8 cellular contexts compared by ENCODE assay signal in genomic region chr6:61809004-61809595, GRCh38.
DNase-seq lines count a peak whose midpoint lies in the region; ATAC-seq, FAIRE-seq and TF ChIP-seq lines count a peak whose summit lies in the region.

No MANE protein-coding gene starts in this region.

- H4K20me1 ChIP-seq in DOHH2 (ENCODE audit: control insufficient read depth, insufficient read depth, low read depth, low read length), result no peaks in the 10 kb centered on the region
- H4K20me1 ChIP-seq in GM23338 (replicated peaks; ENCODE audit: insufficient read depth), result no peaks in the 10 kb centered on the region

- no peaks in the 10 kb centered on the region for H3K27me3 Mint-ChIP-seq in GM23338 (ENCODE audit: insufficient read depth, low read depth, poor library complexity)

- no peaks in the 10 kb centered on the region for H3K9me3 ChIP-seq in DOHH2 (ENCODE audit: control insufficient read depth, insufficient read depth, low read length)

- peak; percentile 32; the same call in 2 of the 3 replicates for ATAC-seq in GM23338

- H3K4me3 ChIP-seq in DOHH2 (ENCODE audit: low read length) (no peak overlapping the region), GM23338 (no peak overlapping the region)

- H3K4me1 ChIP-seq in DOHH2 (ENCODE audit: control insufficient read depth, low read length), result no peaks in the 10 kb centered on the region
- H3K4me1 ChIP-seq in GM23338 (ENCODE audit: insufficient read depth), result no peaks in the 10 kb centered on the region

- no peak overlapping the region for H2AFZ ChIP-seq in GM23338

- DNase-seq in GM23338 (ENCODE audit: low spot score) (peak; percentile 60), NCI-H146 treated with DMSO at 0.1 percent for 48 hours (lab: John Stamatoyannopoulos, UW; ENCODE audit: unreplicated experiment) (peak; percentile 28), astrocyte of the hippocampus (ENCODE audit: low read depth, low spot score) (peak; percentile 11), midbrain (lab: John Stamatoyannopoulos, UW) (peak; percentile 71), HTR-8/SVneo (ENCODE audit: insufficient read length, low spot score) (no peak), glomerular visceral epithelial cell (ENCODE audit: extremely low spot score) (no peak)
- DNase-seq in stimulated activated CD8-positive, alpha-beta memory T cell treated with anti-CD3 and anti-CD28 coated beads, Interleukin-4, amount 100 ng/mL, for 48 hours, result no peak

- H3K27ac ChIP-seq in DOHH2 (ENCODE audit: low read depth, low read length) (no peak overlapping the region), GM23338 (ENCODE audit: low read depth) (no peak overlapping the region)

- H3K4me2 ChIP-seq in DOHH2 (ENCODE audit: low read length) (no peak overlapping the region), GM23338 (no peak overlapping the region)

- H3K36me3 ChIP-seq in DOHH2 (ENCODE audit: control insufficient read depth, low read length) (no peaks in the 10 kb centered on the region), GM23338 (ENCODE audit: insufficient read depth) (no peaks in the 10 kb centered on the region)

- FAIRE-seq in HTR-8/SVneo (lab: Jason Lieb, UNC), result no peak

- H3K27me3 ChIP-seq in DOHH2 (ENCODE audit: control insufficient read depth, low read length) (no peaks in the 10 kb centered on the region), GM23338 (ENCODE audit: insufficient read depth) (no peaks in the 10 kb centered on the region)

- TF ChIP-seq CTCF in DOHH2 (IDR thresholded peaks at IDR 0.05; ENCODE audit: low read depth, low read length, poor library complexity, severe bottlenecking), result peak; percentile 58
- peak; percentile 62 to 78 for TF ChIP-seq CTCF in GM23338 (conservative IDR thresholded peaks at IDR 0.05; ENCODE audit: low read depth in 2 of 2)

- H3K9me3 Mint-ChIP-seq in GM23338, result peaks cover 16% of the 10 kb centered on the region

- no peaks in the 10 kb centered on the region for H3K4me1 Mint-ChIP-seq in GM23338

- no peak overlapping the region for H3K27ac Mint-ChIP-seq in GM23338

- H3K9me2 ChIP-seq in DOHH2 (replicated peaks; ENCODE audit: control insufficient read depth, low read length) (no peaks in the 10 kb centered on the region), GM23338 (ENCODE audit: insufficient read depth) (no peaks in the 10 kb centered on the region)

- no peaks in the 10 kb centered on the region for H3K79me2 ChIP-seq in DOHH2 (ENCODE audit: control insufficient read depth, low read length)
- H3K79me2 ChIP-seq in GM23338 (replicated peaks; ENCODE audit: insufficient read depth), result no peaks in the 10 kb centered on the region

- H3F3A ChIP-seq in DOHH2 (ENCODE audit: control insufficient read depth, insufficient read depth) (no peaks in the 10 kb centered on the region), GM23338 (replicated peaks; ENCODE audit: low read depth) (no peaks in the 10 kb centered on the region)

- H3K36me3 Mint-ChIP-seq in GM23338 (ENCODE audit: low read depth), result peaks cover 12% of the 10 kb centered on the region; the same call in 2 of the 3 replicates

- H3K4me3 Mint-ChIP-seq in GM23338, result no peak overlapping the region

TF ChIP-seq in GM23338, 12 proteins besides CTCF, POLR2A, EP300 and RAD21 (continues in another document):
- TF ChIP-seq JUNB (IDR thresholded peaks at IDR 0.05; ENCODE audit: unreplicated experiment), result no peak
- no peak for TF ChIP-seq NANOG (IDR thresholded peaks at IDR 0.05; ENCODE audit: borderline replicate concordance)
- TF ChIP-seq ZNF114 (CRISPR knock-in tag; IDR thresholded peaks at IDR 0.05), result no peak
- no peak for TF ChIP-seq ZNF331 (CRISPR knock-in tag; IDR thresholded peaks at IDR 0.05; ENCODE audit: low read depth)
- TF ChIP-seq POLR2AphosphoS5 (IDR thresholded peaks at IDR 0.05; ENCODE audit: low read depth), result no peak
- no peak for TF ChIP-seq STAT1 (IDR thresholded peaks at IDR 0.05; ENCODE audit: unreplicated experiment)
- no peak for TF ChIP-seq REST (IDR thresholded peaks at IDR 0.05; ENCODE audit: unreplicated experiment)
- no peak for TF ChIP-seq ZNF462 (CRISPR knock-in tag; IDR thresholded peaks at IDR 0.05)
- TF ChIP-seq EZH2 (IDR thresholded peaks at IDR 0.05; ENCODE audit: low read depth, unreplicated experiment), result no peak
- TF ChIP-seq CREB1 (CRISPR knock-in tag; IDR thresholded peaks at IDR 0.05; ENCODE audit: low read depth), result no peak

Comparison
In these comparisons a context has a peak if more than half of its experiments do, and no peak if none do; other contexts are left out.
1. DNase-seq: peak in GM23338 (single experiment), NCI-H146 treated with DMSO at 0.1 percent for 48 hours (single experiment), astrocyte of the hippocampus (single experiment) and midbrain (single experiment); none in HTR-8/SVneo (single experiment), glomerular visceral epithelial cell (single experiment) and stimulated activated CD8-positive, alpha-beta memory T cell treated with anti-CD3 and anti-CD28 coated beads, Interleukin-4, amount 100 ng/mL, for 48 hours (single experiment).